In genomic region chr16:85449195-85449884, GRCh38 we compare ENCODE assay signal across 1 cellular context.
A peak's percentile ranks its signal among the peaks of the same experiment; 100 is the strongest.
TF ChIP-seq lines count a peak whose summit lies in the region.

No MANE protein-coding gene starts in this region.

TF ChIP-seq in HepG2, 621 proteins besides CTCF, POLR2A, EP300 and RAD21 (continued from another document and continues in another):
- TF ChIP-seq AHDC1 (CRISPR knock-in tag; IDR thresholded peaks at IDR 0.05; ENCODE audit: borderline replicate concordance) (0 out of 2 replicates have a peak, but pooled peaks have one; percentile 18), EED (CRISPR knock-in tag; IDR thresholded peaks at IDR 0.05) (no peak), ZFY (CRISPR knock-in tag; IDR thresholded peaks at IDR 0.05) (peak; percentile 79), REXO4 (CRISPR knock-in tag; IDR thresholded peaks at IDR 0.05; ENCODE audit: borderline replicate concordance) (0 out of 2 replicates have a peak, but pooled peaks have one; percentile 84), ZSCAN29 (CRISPR knock-in tag; conservative IDR thresholded peaks at IDR 0.05) (no peak), FOXA3 (CRISPR knock-in tag; IDR thresholded peaks at IDR 0.05) (no peak), TP53 (CRISPR knock-in tag; conservative IDR thresholded peaks at IDR 0.05) (0 out of 2 replicates have a peak, but pooled peaks have one; percentile 30), ZNF20 (CRISPR knock-in tag; IDR thresholded peaks at IDR 0.05) (no peak), AGO1 (IDR thresholded peaks at IDR 0.05; ENCODE audit: low read depth, low read length, poor library complexity, severe bottlenecking) (no peak), RORA (CRISPR knock-in tag; IDR thresholded peaks at IDR 0.05) (no peak), ATF3 (CRISPR knock-in tag; IDR thresholded peaks at IDR 0.05) (no peak), GTF2F1 (IDR thresholded peaks at IDR 0.05; ENCODE audit: low read length) (no peak), ZBTB34 (CRISPR knock-in tag; IDR thresholded peaks at IDR 0.05) (no peak), SAFB2 (CRISPR knock-in tag; IDR thresholded peaks at IDR 0.05; ENCODE audit: borderline replicate concordance, low read depth) (no peak), MLX (CRISPR knock-in tag; IDR thresholded peaks at IDR 0.05) (no peak), RBM22 (optimal IDR thresholded peaks at IDR 0.05; ENCODE audit: low read length) (no peak), NRL (CRISPR knock-in tag; IDR thresholded peaks at IDR 0.05; ENCODE audit: borderline replicate concordance) (no peak), ZNF674 (CRISPR knock-in tag; IDR thresholded peaks at IDR 0.05; ENCODE audit: low read depth) (no peak), THAP8 (CRISPR knock-in tag; IDR thresholded peaks at IDR 0.05; ENCODE audit: borderline replicate concordance) (no peak; the same call in 1 of the 2 replicates), ATAD3A (CRISPR knock-in tag; IDR thresholded peaks at IDR 0.05) (no peak), MEIS2 (CRISPR knock-in tag; IDR thresholded peaks at IDR 0.05) (no peak; the same call in none of the 2 replicates), NFIB (CRISPR knock-in tag; IDR thresholded peaks at IDR 0.05; ENCODE audit: borderline replicate concordance) (no peak), ATF7-NPFF (CRISPR knock-in tag; IDR thresholded peaks at IDR 0.05; ENCODE audit: low read depth) (no peak; the same call in 1 of the 2 replicates), HOXA5 (CRISPR knock-in tag; IDR thresholded peaks at IDR 0.05) (no peak), PLSCR1 (CRISPR knock-in tag; IDR thresholded peaks at IDR 0.05; ENCODE audit: borderline replicate concordance) (no peak), DBP (CRISPR knock-in tag; IDR thresholded peaks at IDR 0.05; ENCODE audit: not compliant biosample characterization) (no peak), ZNF318 (CRISPR knock-in tag; IDR thresholded peaks at IDR 0.05) (no peak), MEF2D (CRISPR knock-in tag; IDR thresholded peaks at IDR 0.05) (0 out of 2 replicates have a peak, but pooled peaks have one; percentile 44), FOXK2 (IDR thresholded peaks at IDR 0.05) (no peak), UBTF (CRISPR knock-in tag; IDR thresholded peaks at IDR 0.05) (peak; percentile 85), SP2 (CRISPR knock-in tag; IDR thresholded peaks at IDR 0.05) (no peak), ZNF143 (CRISPR knock-in tag; IDR thresholded peaks at IDR 0.05) (0 out of 2 replicates have a peak, but pooled peaks have one; percentile 6), THYN1 (CRISPR knock-in tag; IDR thresholded peaks at IDR 0.05; ENCODE audit: borderline replicate concordance, low read depth) (no peak), TAF15 (IDR thresholded peaks at IDR 0.05; ENCODE audit: low read depth, low read length, poor library complexity, severe bottlenecking) (no peak), SRSF9 (IDR thresholded peaks at IDR 0.05; ENCODE audit: borderline replicate concordance, insufficient read depth, low read depth, low read length, poor library complexity, severe bottlenecking) (no peak)
